Comparison of ENCODE assay signal across 35 cellular contexts in genomic region chr15:87887177-87887576, GRCh38.
"Had no signal": no experiment of that assay in that cellular context is flagged by ENCODE, and none has a peak within 500 bp of the region (broad histone marks: within the 10 kb centered on the region; RNA-seq: fewer than 3 reads in every experiment).

No MANE protein-coding gene starts in this region.

- DNase-seq: Karpas-422, Kasumi-1, KG1, MG63, MM.1S, MV-4-11, NCI-H1048, NCI-H1092, NCI-H1092 treated with DMSO at 0.1 percent for 48 hours, NCI-H1105, NCI-H1105 treated with DMSO at 0.1 percent for 48 hours, NCI-H1417, NCI-H1417 treated with DMSO at 0.1 percent for 48 hours, NCI-H1436, NCI-H1436 treated with DMSO at 0.1 percent for 48 hours, NCI-H146, NCI-H1694, NCI-H1694 treated with DMSO at 0.1 percent for 48 hours, NCI-H187, NCI-H187 treated with DMSO at 0.1 percent for 48 hours, NCI-H1930, NCI-H2029, NCI-H2029 treated with DMSO at 0.1 percent for 48 hours, NCI-H2081, NCI-H2081 treated with DMSO at 0.1 percent for 48 hours, NCI-H2107, NCI-H2171, NCI-H2171 treated with DMSO at 0.1 percent for 48 hours, NCI-H2227 treated with DMSO at 0.1 percent for 48 hours, NCI-H226, NCI-H345, NCI-H446, NCI-H446 treated with DMSO at 0.1 percent for 48 hours, NCI-H510A had no signal

- H3K36me3 ChIP-seq: MG63 had no signal

- H3K4me2 ChIP-seq: KMS-11 had no signal

- H3K27ac ChIP-seq: KMS-11 had no signal

- H3K9me3 ChIP-seq: MG63 had no signal

- H3K27me3 ChIP-seq: MG63 had no signal

- H3K4me3 ChIP-seq: MG63 had no signal
